ENCODE assay signal across 2 cellular contexts in genomic region chr14:69610859-69611263, GRCh38.
TF ChIP-seq lines count a peak whose summit lies in the region.

No MANE protein-coding gene starts in this region.

TF ChIP-seq in GM12878, 131 proteins besides CTCF, POLR2A, EP300 and RAD21 (continues in another document):
- TF ChIP-seq, protein P1, sequence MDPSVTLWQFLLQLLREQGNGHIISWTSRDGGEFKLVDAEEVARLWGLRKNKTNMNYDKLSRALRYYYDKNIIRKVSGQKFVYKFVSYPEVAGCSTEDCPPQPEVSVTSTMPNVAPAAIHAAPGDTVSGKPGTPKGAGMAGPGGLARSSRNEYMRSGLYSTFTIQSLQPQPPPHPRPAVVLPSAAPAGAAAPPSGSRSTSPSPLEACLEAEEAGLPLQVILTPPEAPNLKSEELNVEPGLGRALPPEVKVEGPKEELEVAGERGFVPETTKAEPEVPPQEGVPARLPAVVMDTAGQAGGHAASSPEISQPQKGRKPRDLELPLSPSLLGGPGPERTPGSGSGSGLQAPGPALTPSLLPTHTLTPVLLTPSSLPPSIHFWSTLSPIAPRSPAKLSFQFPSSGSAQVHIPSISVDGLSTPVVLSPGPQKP (IDR thresholded peaks at IDR 0.05; ENCODE audit: low read depth, low read length) = no peak
- no peak for TF ChIP-seq ZBTB33 (IDR thresholded peaks at IDR 0.05)
- no peak for TF ChIP-seq SIX5 (IDR thresholded peaks at IDR 0.05; ENCODE audit: low read depth, low read length, severe bottlenecking)
- TF ChIP-seq ZNF592 (IDR thresholded peaks at IDR 0.05) = no peak
- no peak for TF ChIP-seq ASH2L (IDR thresholded peaks at IDR 0.05; ENCODE audit: borderline replicate concordance, low read depth)
- TF ChIP-seq, protein P2, sequence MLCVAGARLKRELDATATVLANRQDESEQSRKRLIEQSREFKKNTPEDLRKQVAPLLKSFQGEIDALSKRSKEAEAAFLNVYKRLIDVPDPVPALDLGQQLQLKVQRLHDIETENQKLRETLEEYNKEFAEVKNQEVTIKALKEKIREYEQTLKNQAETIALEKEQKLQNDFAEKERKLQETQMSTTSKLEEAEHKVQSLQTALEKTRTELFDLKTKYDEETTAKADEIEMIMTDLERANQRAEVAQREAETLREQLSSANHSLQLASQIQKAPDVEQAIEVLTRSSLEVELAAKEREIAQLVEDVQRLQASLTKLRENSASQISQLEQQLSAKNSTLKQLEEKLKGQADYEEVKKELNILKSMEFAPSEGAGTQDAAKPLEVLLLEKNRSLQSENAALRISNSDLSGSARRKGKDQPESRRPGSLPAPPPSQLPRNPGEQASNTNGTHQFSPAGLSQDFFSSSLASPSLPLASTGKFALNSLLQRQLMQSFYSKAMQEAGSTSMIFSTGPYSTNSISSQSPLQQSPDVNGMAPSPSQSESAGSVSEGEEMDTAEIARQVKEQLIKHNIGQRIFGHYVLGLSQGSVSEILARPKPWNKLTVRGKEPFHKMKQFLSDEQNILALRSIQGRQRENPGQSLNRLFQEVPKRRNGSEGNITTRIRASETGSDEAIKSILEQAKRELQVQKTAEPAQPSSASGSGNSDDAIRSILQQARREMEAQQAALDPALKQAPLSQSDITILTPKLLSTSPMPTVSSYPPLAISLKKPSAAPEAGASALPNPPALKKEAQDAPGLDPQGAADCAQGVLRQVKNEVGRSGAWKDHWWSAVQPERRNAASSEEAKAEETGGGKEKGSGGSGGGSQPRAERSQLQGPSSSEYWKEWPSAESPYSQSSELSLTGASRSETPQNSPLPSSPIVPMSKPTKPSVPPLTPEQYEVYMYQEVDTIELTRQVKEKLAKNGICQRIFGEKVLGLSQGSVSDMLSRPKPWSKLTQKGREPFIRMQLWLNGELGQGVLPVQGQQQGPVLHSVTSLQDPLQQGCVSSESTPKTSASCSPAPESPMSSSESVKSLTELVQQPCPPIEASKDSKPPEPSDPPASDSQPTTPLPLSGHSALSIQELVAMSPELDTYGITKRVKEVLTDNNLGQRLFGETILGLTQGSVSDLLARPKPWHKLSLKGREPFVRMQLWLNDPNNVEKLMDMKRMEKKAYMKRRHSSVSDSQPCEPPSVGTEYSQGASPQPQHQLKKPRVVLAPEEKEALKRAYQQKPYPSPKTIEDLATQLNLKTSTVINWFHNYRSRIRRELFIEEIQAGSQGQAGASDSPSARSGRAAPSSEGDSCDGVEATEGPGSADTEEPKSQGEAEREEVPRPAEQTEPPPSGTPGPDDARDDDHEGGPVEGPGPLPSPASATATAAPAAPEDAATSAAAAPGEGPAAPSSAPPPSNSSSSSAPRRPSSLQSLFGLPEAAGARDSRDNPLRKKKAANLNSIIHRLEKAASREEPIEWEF (IDR thresholded peaks at IDR 0.05; ENCODE audit: insufficient replicate concordance, low read depth, low read length) = no peak
- TF ChIP-seq EED (IDR thresholded peaks at IDR 0.05; ENCODE audit: low read depth) = no peak
- TF ChIP-seq RB1 (IDR thresholded peaks at IDR 0.05; ENCODE audit: borderline replicate concordance) = 0 out of 2 replicates have a peak, but pooled peaks have one; percentile 26
- TF ChIP-seq SMAD5 (IDR thresholded peaks at IDR 0.05; ENCODE audit: low read depth) = no peak

TF ChIP-seq in HepG2, 621 proteins besides CTCF, POLR2A, EP300 and RAD21:
- TF ChIP-seq ZNF629 (CRISPR knock-in tag; conservative IDR thresholded peaks at IDR 0.05) = no peak
- no peak for TF ChIP-seq ZSCAN30 (CRISPR knock-in tag; IDR thresholded peaks at IDR 0.05)
- TF ChIP-seq NR2F6 (IDR thresholded peaks at IDR 0.05) = peak; percentile 72
- TF ChIP-seq NR2F6 (CRISPR knock-in tag; IDR thresholded peaks at IDR 0.05) = no peak
- no peak for TF ChIP-seq ZMYM4 (CRISPR knock-in tag; IDR thresholded peaks at IDR 0.05)
- TF ChIP-seq NR1H2 (CRISPR knock-in tag; IDR thresholded peaks at IDR 0.05; ENCODE audit: borderline replicate concordance, low read depth) = no peak
- TF ChIP-seq NR2F1 (CRISPR knock-in tag; IDR thresholded peaks at IDR 0.05) = peak; percentile 45 to 74; a peak in 3 of 4 replicates
- no peak for TF ChIP-seq ZNF768 (CRISPR knock-in tag; IDR thresholded peaks at IDR 0.05)
- TF ChIP-seq SOX6 (IDR thresholded peaks at IDR 0.05) = no peak
- 0 out of 2 replicates have a peak, but pooled peaks have one; percentile 2 for TF ChIP-seq SOX6 (CRISPR knock-in tag; IDR thresholded peaks at IDR 0.05)
- 0 out of 2 replicates have a peak, but pooled peaks have one; percentile 3 for TF ChIP-seq ZNF761 (CRISPR knock-in tag; conservative IDR thresholded peaks at IDR 0.05)
- peak; percentile 61; the same call in 1 of the 2 replicates for TF ChIP-seq ZMYM3 (CRISPR knock-in tag; IDR thresholded peaks at IDR 0.05)
- TF ChIP-seq, protein P3, sequence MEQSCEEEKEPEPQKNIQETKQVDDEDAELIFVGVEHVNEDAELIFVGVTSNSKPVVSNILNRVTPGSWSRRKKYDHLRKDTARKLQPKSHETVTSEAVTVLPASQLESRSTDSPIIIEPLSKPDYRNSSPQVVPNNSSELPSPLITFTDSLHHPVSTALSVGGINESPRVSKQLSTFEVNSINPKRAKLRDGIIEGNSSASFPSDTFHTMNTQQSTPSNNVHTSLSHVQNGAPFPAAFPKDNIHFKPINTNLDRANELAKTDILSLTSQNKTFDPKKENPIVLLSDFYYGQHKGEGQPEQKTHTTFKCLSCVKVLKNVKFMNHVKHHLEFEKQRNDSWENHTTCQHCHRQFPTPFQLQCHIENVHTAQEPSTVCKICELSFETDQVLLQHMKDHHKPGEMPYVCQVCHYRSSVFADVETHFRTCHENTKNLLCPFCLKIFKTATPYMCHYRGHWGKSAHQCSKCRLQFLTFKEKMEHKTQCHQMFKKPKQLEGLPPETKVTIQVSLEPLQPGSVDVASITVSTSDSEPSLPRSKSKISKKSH (CRISPR knock-in tag; IDR thresholded peaks at IDR 0.05; ENCODE audit: borderline replicate concordance) = no peak
- no peak for TF ChIP-seq ATM (IDR thresholded peaks at IDR 0.05; ENCODE audit: borderline replicate concordance)
- TF ChIP-seq, protein P4, sequence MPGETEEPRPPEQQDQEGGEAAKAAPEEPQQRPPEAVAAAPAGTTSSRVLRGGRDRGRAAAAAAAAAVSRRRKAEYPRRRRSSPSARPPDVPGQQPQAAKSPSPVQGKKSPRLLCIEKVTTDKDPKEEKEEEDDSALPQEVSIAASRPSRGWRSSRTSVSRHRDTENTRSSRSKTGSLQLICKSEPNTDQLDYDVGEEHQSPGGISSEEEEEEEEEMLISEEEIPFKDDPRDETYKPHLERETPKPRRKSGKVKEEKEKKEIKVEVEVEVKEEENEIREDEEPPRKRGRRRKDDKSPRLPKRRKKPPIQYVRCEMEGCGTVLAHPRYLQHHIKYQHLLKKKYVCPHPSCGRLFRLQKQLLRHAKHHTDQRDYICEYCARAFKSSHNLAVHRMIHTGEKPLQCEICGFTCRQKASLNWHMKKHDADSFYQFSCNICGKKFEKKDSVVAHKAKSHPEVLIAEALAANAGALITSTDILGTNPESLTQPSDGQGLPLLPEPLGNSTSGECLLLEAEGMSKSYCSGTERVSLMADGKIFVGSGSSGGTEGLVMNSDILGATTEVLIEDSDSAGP (CRISPR knock-in tag; IDR thresholded peaks at IDR 0.05; ENCODE audit: borderline replicate concordance) = no peak
- 0 out of 2 replicates have a peak, but pooled peaks have one; percentile 2 for TF ChIP-seq SAP130 (CRISPR knock-in tag; IDR thresholded peaks at IDR 0.05; ENCODE audit: low read depth)
- TF ChIP-seq KDM2A (CRISPR knock-in tag; IDR thresholded peaks at IDR 0.05; ENCODE audit: borderline replicate concordance, low read depth) = 0 out of 2 replicates have a peak, but pooled peaks have one; percentile 11
- no peak for TF ChIP-seq ZNF878 (CRISPR knock-in tag; IDR thresholded peaks at IDR 0.05)
- no peak for TF ChIP-seq ZNF138 (CRISPR knock-in tag; IDR thresholded peaks at IDR 0.05; ENCODE audit: low read depth)
- TF ChIP-seq NR2C2 (CRISPR knock-in tag; IDR thresholded peaks at IDR 0.05; ENCODE audit: borderline replicate concordance) = peak; percentile 43; the same call in 1 of the 2 replicates
- no peak for TF ChIP-seq THYN1 (CRISPR knock-in tag; IDR thresholded peaks at IDR 0.05; ENCODE audit: borderline replicate concordance, low read depth)
- TF ChIP-seq ZFP36 (IDR thresholded peaks at IDR 0.05; ENCODE audit: borderline replicate concordance, low read depth, low read length, partially characterized antibody) = no peak
- 0 out of 2 replicates have a peak, but pooled peaks have one; percentile 9 for TF ChIP-seq HOXD1 (CRISPR knock-in tag; IDR thresholded peaks at IDR 0.05)
- no peak for TF ChIP-seq ZNF589 (CRISPR knock-in tag; conservative IDR thresholded peaks at IDR 0.05)
- no peak for TF ChIP-seq ZNF616 (CRISPR knock-in tag; IDR thresholded peaks at IDR 0.05; ENCODE audit: low read depth)
- TF ChIP-seq ZNF558 (CRISPR knock-in tag; IDR thresholded peaks at IDR 0.05; ENCODE audit: borderline replicate concordance) = no peak
- no peak for TF ChIP-seq ZNF562 (CRISPR knock-in tag; IDR thresholded peaks at IDR 0.05; ENCODE audit: borderline replicate concordance)
- TF ChIP-seq, protein P5, sequence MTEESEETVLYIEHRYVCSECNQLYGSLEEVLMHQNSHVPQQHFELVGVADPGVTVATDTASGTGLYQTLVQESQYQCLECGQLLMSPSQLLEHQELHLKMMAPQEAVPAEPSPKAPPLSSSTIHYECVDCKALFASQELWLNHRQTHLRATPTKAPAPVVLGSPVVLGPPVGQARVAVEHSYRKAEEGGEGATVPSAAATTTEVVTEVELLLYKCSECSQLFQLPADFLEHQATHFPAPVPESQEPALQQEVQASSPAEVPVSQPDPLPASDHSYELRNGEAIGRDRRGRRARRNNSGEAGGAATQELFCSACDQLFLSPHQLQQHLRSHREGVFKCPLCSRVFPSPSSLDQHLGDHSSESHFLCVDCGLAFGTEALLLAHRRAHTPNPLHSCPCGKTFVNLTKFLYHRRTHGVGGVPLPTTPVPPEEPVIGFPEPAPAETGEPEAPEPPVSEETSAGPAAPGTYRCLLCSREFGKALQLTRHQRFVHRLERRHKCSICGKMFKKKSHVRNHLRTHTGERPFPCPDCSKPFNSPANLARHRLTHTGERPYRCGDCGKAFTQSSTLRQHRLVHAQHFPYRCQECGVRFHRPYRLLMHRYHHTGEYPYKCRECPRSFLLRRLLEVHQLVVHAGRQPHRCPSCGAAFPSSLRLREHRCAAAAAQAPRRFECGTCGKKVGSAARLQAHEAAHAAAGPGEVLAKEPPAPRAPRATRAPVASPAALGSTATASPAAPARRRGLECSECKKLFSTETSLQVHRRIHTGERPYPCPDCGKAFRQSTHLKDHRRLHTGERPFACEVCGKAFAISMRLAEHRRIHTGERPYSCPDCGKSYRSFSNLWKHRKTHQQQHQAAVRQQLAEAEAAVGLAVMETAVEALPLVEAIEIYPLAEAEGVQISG (CRISPR knock-in tag; IDR thresholded peaks at IDR 0.05) = no peak
- TF ChIP-seq KDM5A (IDR thresholded peaks at IDR 0.05; ENCODE audit: borderline replicate concordance, low read length) = peak; percentile 3; the same call in 1 of the 2 replicates
- TF ChIP-seq SMARCE1 (IDR thresholded peaks at IDR 0.05; ENCODE audit: borderline replicate concordance) = no peak
- TF ChIP-seq, protein P6, sequence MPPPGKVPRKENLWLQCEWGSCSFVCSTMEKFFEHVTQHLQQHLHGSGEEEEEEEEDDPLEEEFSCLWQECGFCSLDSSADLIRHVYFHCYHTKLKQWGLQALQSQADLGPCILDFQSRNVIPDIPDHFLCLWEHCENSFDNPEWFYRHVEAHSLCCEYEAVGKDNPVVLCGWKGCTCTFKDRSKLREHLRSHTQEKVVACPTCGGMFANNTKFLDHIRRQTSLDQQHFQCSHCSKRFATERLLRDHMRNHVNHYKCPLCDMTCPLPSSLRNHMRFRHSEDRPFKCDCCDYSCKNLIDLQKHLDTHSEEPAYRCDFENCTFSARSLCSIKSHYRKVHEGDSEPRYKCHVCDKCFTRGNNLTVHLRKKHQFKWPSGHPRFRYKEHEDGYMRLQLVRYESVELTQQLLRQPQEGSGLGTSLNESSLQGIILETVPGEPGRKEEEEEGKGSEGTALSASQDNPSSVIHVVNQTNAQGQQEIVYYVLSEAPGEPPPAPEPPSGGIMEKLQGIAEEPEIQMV (CRISPR knock-in tag; IDR thresholded peaks at IDR 0.05; ENCODE audit: low read depth) = no peak
- TF ChIP-seq DZIP1 (CRISPR knock-in tag; IDR thresholded peaks at IDR 0.05) = no peak
- TF ChIP-seq KLF9 (CRISPR knock-in tag; IDR thresholded peaks at IDR 0.05; ENCODE audit: low read depth) = no peak
- no peak for TF ChIP-seq ETV5 (CRISPR knock-in tag; IDR thresholded peaks at IDR 0.05; ENCODE audit: borderline replicate concordance)
- TF ChIP-seq RBM39 (IDR thresholded peaks at IDR 0.05; ENCODE audit: low read depth, low read length, poor library complexity, severe bottlenecking) = no peak
- TF ChIP-seq FUBP1 (CRISPR knock-in tag; IDR thresholded peaks at IDR 0.05; ENCODE audit: borderline replicate concordance) = no peak
- TF ChIP-seq, protein P7, sequence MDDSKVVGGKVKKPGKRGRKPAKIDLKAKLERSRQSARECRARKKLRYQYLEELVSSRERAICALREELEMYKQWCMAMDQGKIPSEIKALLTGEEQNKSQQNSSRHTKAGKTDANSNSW (CRISPR knock-in tag; IDR thresholded peaks at IDR 0.05; ENCODE audit: borderline replicate concordance) = no peak
